Comparison of ENCODE assay signal across 22 cellular contexts in genomic region chr7:129208667-129209066, GRCh38.
"Had no signal": no experiment of that assay in that cellular context is flagged by ENCODE, and none has a peak within 500 bp of the region (broad histone marks: within the 10 kb centered on the region; RNA-seq: fewer than 3 reads in every experiment).

No MANE protein-coding gene starts in this region.

- H3K27me3 ChIP-seq: foreskin keratinocyte, spleen, testis, tibial nerve, upper lobe of right lung, vagina had no signal

- H3K4me1 ChIP-seq: foreskin keratinocyte, psoas muscle, upper lobe of right lung, vagina had no signal

- ATAC-seq: foreskin keratinocyte; left cardiac atrium; left ventricle myocardium superior; naive thymus-derived CD4-positive, alpha-beta T cell; psoas muscle; stimulated activated naive B cell treated with anti-CD40 and anti-IgM and Interleukin-4, amounts not matched to agents 10 μg/mL and 1 μg/mL and 100 μg/mL, for 72 hours; stimulated activated naive CD8-positive, alpha-beta T cell treated with anti-CD3 and anti-CD28 coated beads, Interleukin-15, amount 100 ng/mL, for 72 hours; upper lobe of right lung had no signal

- H3K36me3 ChIP-seq: spleen, upper lobe of right lung had no signal

- DNase-seq: dermis blood vessel endothelial cell; erythroblast; foreskin keratinocyte; immature natural killer cell; kidney; left cardiac atrium; left ventricle myocardium superior; mesendoderm; naive thymus-derived CD4-positive, alpha-beta T cell; nephron progenitor cell; psoas muscle; retina; spleen; stimulated activated CD4-positive, alpha-beta T cell treated with anti-CD3 and anti-CD28 coated beads, Interleukin-15, amount 100 ng/mL, for 24 hours; stimulated activated CD4-positive, alpha-beta T cell treated with anti-CD3 and anti-CD28 coated beads, Interleukin-1b, Interleukin-23, amount 100 ng/mL, for 48 hours; stimulated activated CD4-positive, alpha-beta T cell treated with anti-CD3 and anti-CD28 coated beads, Interleukin-4, amount 100 ng/mL, for 24 hours; stimulated activated naive B cell treated with anti-CD40 and anti-IgM and Interleukin-4, amounts not matched to agents 10 μg/mL and 1 μg/mL and 100 μg/mL, for 72 hours; stimulated activated naive CD8-positive, alpha-beta T cell treated with anti-CD3 and anti-CD28 coated beads, Interleukin-15, amount 100 ng/mL, for 72 hours; testis; upper lobe of right lung had no signal

- H3K27ac ChIP-seq: foreskin keratinocyte, psoas muscle, spleen, testis, upper lobe of right lung, vagina had no signal

- H3K4me3 ChIP-seq: psoas muscle, spleen, testis, tibial nerve, upper lobe of right lung, vagina had no signal

- H3K9me3 ChIP-seq: psoas muscle, spleen, testis, tibial nerve, upper lobe of right lung, vagina had no signal
